Comparison of ENCODE assay signal across 20 cellular contexts in the genomic region with DNA sequence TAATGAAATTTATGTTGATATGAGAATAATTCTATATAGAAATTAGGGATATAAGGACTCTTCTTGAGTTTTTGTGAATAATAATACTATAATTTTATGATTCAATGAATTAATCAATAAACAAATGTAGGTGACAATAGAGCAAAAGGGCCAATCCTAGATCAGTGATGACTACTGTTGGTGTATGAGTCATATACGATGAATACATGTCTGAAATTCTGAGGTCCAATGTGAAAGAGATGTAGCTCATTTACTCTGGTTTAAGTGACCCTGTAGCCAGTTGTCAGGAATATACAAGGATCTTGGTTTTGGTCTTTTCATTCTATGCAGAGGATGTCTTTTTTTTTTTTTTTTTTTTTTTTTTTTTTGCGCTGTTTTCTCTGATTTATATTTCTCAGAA.
A peak's percentile ranks its signal among the peaks of the same experiment; 100 is the strongest.
DNase-seq lines count a peak whose midpoint lies in the region; ATAC-seq, FAIRE-seq and TF ChIP-seq lines count a peak whose summit lies in the region.
"Had no signal": no experiment of that assay in that cellular context is flagged by ENCODE, and none has a peak within 500 bp of the region (broad histone marks: within the 10 kb centered on the region; RNA-seq: fewer than 3 reads in every experiment).

No MANE protein-coding gene starts in this region.

- no peak for TF ChIP-seq POLR2A in IMR-90 (IDR thresholded peaks at IDR 0.05; ENCODE audit: low read depth, low read length)

- peaks cover 27% of the 10 kb centered on the region for H3K4me1 Mint-ChIP-seq in astrocyte (ENCODE audit: low read depth, unreplicated experiment)
- H3K4me1 Mint-ChIP-seq: B cell; CD4-positive, CD25-positive, alpha-beta regulatory T cell had no signal

- H3K4ac ChIP-seq in IMR-90 (ENCODE audit: low read depth, low read length): no peak overlapping the region

- H2BK20ac ChIP-seq in IMR-90 (ENCODE audit: low read depth, low read length): no peak overlapping the region

- H3K79me2 ChIP-seq in astrocyte (ENCODE audit: insufficient read depth, low read length): no peaks in the 10 kb centered on the region

- peak overlapping the region; percentile 6 for H3K27ac Mint-ChIP-seq in astrocyte (ENCODE audit: unreplicated experiment)
- H3K27ac Mint-ChIP-seq: B cell; CD4-positive, CD25-positive, alpha-beta regulatory T cell; T-helper 1 cell treated with Interleukin-12 subunit alpha and Interleukin-12 subunit beta and Interleukin-4 antibody, amounts not matched to agents 30 μg/mL and 1 μg/mL, for 36 hours had no signal

- no peak overlapping the region for H3K23ac ChIP-seq in IMR-90 (ENCODE audit: low read depth, low read length)

- H3K27me3 ChIP-seq in IMR-90 (ENCODE audit: control insufficient read depth, insufficient read depth, low read length): no peaks in the 10 kb centered on the region
- no peaks in the 10 kb centered on the region for H3K27me3 ChIP-seq in astrocyte (ENCODE audit: insufficient read depth, low read length)
- H3K27me3 ChIP-seq: SJSA1 had no signal

- H2AFZ ChIP-seq in IMR-90 (replicated peaks; ENCODE audit: low read length, poor library complexity): no peak overlapping the region
- no peak overlapping the region for H2AFZ ChIP-seq in astrocyte (ENCODE audit: low read depth, low read length)

- TF ChIP-seq CTCF in IMR-90 (conservative IDR thresholded peaks at IDR 0.05; ENCODE audit: low read depth, low read length): no peak
- no peak for TF ChIP-seq CTCF in astrocyte (IDR thresholded peaks at IDR 0.05; ENCODE audit: insufficient read depth, low read depth, low read length)

- no peak overlapping the region for H3K14ac ChIP-seq in IMR-90 (replicated peaks; ENCODE audit: low read depth, low read length)

- H3K36me3 Mint-ChIP-seq in astrocyte (ENCODE audit: low read depth, unreplicated experiment): no peaks in the 10 kb centered on the region
- H3K36me3 Mint-ChIP-seq: CD4-positive, CD25-positive, alpha-beta regulatory T cell had no signal

- H3K9me3 ChIP-seq in IMR-90 (ENCODE audit: control insufficient read depth, insufficient read depth, low read length) (no peaks in the 10 kb centered on the region), astrocyte (ENCODE audit: insufficient read depth, low read depth, low read length) (no peaks in the 10 kb centered on the region)
- H3K9me3 ChIP-seq: SJSA1 had no signal

- no TSS peak for BruUV-seq in IMR-90 (replicated peaks; lab: Mats Ljungman, UMichigan)

- H3K4me3 Mint-ChIP-seq in astrocyte (ENCODE audit: unreplicated experiment): no peak overlapping the region
- H3K4me3 Mint-ChIP-seq: B cell; CD4-positive, CD25-positive, alpha-beta regulatory T cell; T-helper 1 cell treated with Interleukin-12 subunit alpha and Interleukin-12 subunit beta and Interleukin-4 antibody, amounts not matched to agents 30 μg/mL and 1 μg/mL, for 36 hours had no signal

- H3K4me2 ChIP-seq in IMR-90 (ENCODE audit: low read depth, low read length): no peak overlapping the region
- H3K4me2 ChIP-seq in astrocyte (ENCODE audit: low read length): no peak overlapping the region

- peaks cover 2% of the 10 kb centered on the region; the same call in 1 of the 2 replicates for H3K4me1 ChIP-seq in IMR-90 (ENCODE audit: control insufficient read depth, insufficient read depth, low read length)
- peaks cover 12% of the 10 kb centered on the region for H3K4me1 ChIP-seq in astrocyte (ENCODE audit: insufficient read depth, low read length)
- H3K4me1 ChIP-seq: SJSA1 had no signal

- WGBS in IMR-90 (ENCODE audit: extremely low coverage in 2 of 2, insufficient read length in 1 of 2), 2 experiments: 60% methylated on average over 1 of the region's 2 CpGs; no CpG with 5 or more reads in 1 of the 2 experiments

- TF ChIP-seq RAD21 in IMR-90 (IDR thresholded peaks at IDR 0.05; ENCODE audit: low read length): no peak

- no peaks in the 10 kb centered on the region for H3K27me3 Mint-ChIP-seq in astrocyte (ENCODE audit: low read depth, unreplicated experiment)
- H3K27me3 Mint-ChIP-seq: B cell had no signal

- no peak overlapping the region for H4K91ac ChIP-seq in IMR-90 (ENCODE audit: insufficient read depth, low read depth, low read length)

- no peak overlapping the region for H3K56ac ChIP-seq in IMR-90 (ENCODE audit: extremely low read depth, insufficient read depth, low read length)

- H3K27ac ChIP-seq in IMR-90 (ENCODE audit: insufficient read depth, low read length) (no peak overlapping the region), astrocyte (ENCODE audit: low read depth, low read length) (peak overlapping the region; percentile 3)
- H3K27ac ChIP-seq: SJSA1 had no signal

- no peaks in the 10 kb centered on the region for H3K9me3 Mint-ChIP-seq in astrocyte (ENCODE audit: unreplicated experiment)
- H3K9me3 Mint-ChIP-seq: T-helper 1 cell treated with Interleukin-12 subunit alpha and Interleukin-12 subunit beta and Interleukin-4 antibody, amounts not matched to agents 30 μg/mL and 1 μg/mL, for 36 hours had no signal

- H3K9me1 ChIP-seq in IMR-90 (ENCODE audit: insufficient read depth, low read length): peaks cover 4% of the 10 kb centered on the region; the same call in 1 of the 2 replicates

- H3K4me3 ChIP-seq in IMR-90 (ENCODE audit: insufficient read depth, low read depth, low read length) (no peak overlapping the region), astrocyte (ENCODE audit: insufficient read depth, low read depth, low read length) (no peak overlapping the region)
- H3K4me3 ChIP-seq: K562, SJSA1 had no signal

- DNase-seq in EH (ENCODE audit: low read depth) (peak; percentile 38), IMR-90 (peak; percentile 49), astrocyte (ENCODE audit: low read depth) (peak; percentile 53), renal cortical epithelial cell (ENCODE audit: low read depth) (peak; percentile 57), activated T-cell treated with anti-CD3 and anti-CD28 coated beads for 4 hours (no peak), urothelium cell line (ENCODE audit: low spot score) (no peak), mucosa of gallbladder (ENCODE audit: low spot score) (no peak)
- DNase-seq: CD4-positive, CD25-positive, alpha-beta regulatory T cell; COR-L47; NCI-H1417; NCI-H187; NCI-H2107; NCI-H2227 treated with DMSO at 0.1 percent for 48 hours; NCI-H524; NCI-H82 had no signal

- no peak overlapping the region for H2AK5ac ChIP-seq in IMR-90 (ENCODE audit: low read depth, low read length)

- CTCF ChIA-PET in IMR-90 (lab: Yijun Ruan, JAX): no interaction called here

- no peaks in the 10 kb centered on the region for H3K79me1 ChIP-seq in IMR-90 (ENCODE audit: low read depth in 1 of 2, low read length in 2 of 2)

- H3K18ac ChIP-seq in IMR-90 (ENCODE audit: low read depth, low read length): no peak overlapping the region

- no peak overlapping the region for H3K9ac ChIP-seq in IMR-90 (ENCODE audit: low read depth, low read length)
- H3K9ac ChIP-seq in astrocyte (ENCODE audit: low read length): no peak overlapping the region

- no peak overlapping the region for H2BK5ac ChIP-seq in IMR-90 (ENCODE audit: low read depth, low read length, poor library complexity, severe bottlenecking)

- POLR2A ChIA-PET in IMR-90 (lab: Charles Lee; ENCODE audit: unreplicated experiment): no interaction called here

- H2BK15ac ChIP-seq in IMR-90 (ENCODE audit: low read depth, low read length): no peak overlapping the region

- dilution Hi-C loops in IMR-90 (cut with HindIII; ENCODE audit: low sequenced_read_pairs, unreplicated experiment): no loop called here

- H4K20me1 ChIP-seq in IMR-90 (ENCODE audit: insufficient read depth, low read length): peaks cover 21% of the 10 kb centered on the region; the same call in 1 of the 2 replicates
- H4K20me1 ChIP-seq in astrocyte (ENCODE audit: insufficient read depth, low read length): peaks cover 5% of the 10 kb centered on the region

- intact Hi-C loops in IMR-90 (cut with micrococcal nuclease): no loop called here

- H4K8ac ChIP-seq in IMR-90 (ENCODE audit: low read depth in 2 of 2, low read length in 2 of 2): no peak overlapping the region

- peak; percentile 29 for FAIRE-seq in astrocyte (lab: Jason Lieb, UNC)
- no peak for FAIRE-seq in urothelium cell line (lab: Jason Lieb, UNC)
- FAIRE-seq: K562 had no signal

- H2BK120ac ChIP-seq in IMR-90 (ENCODE audit: low read depth, low read length): no peak overlapping the region

- H2AK9ac ChIP-seq in IMR-90 (replicated peaks; ENCODE audit: low read depth, low read length, poor library complexity): no peak overlapping the region

- no peak overlapping the region for H4K5ac ChIP-seq in IMR-90 (ENCODE audit: low read depth, low read length)

- ATAC-seq in IMR-90 (ENCODE audit: low read depth) (no peak), GM21825 (IDR thresholded peaks at IDR 0.05; ENCODE audit: unreplicated experiment) (no peak)
- ATAC-seq: K562 had no signal

- in situ Hi-C loops in IMR-90 (cut with MboI; ENCODE audit: low sequenced_read_pairs): no loop called here

- H3K36me3 ChIP-seq in IMR-90 (ENCODE audit: control insufficient read depth, insufficient read depth, low read length): peaks cover 16% of the 10 kb centered on the region
- peaks cover 14% of the 10 kb centered on the region for H3K36me3 ChIP-seq in astrocyte (ENCODE audit: insufficient read depth, low read length)

TF ChIP-seq in IMR-90, 13 proteins besides CTCF, POLR2A, EP300 and RAD21:
- no peak for TF ChIP-seq BHLHE40 (IDR thresholded peaks at IDR 0.05; ENCODE audit: low read depth, low read length)
- peak; percentile 63 for TF ChIP-seq FOS (IDR thresholded peaks at IDR 0.05; ENCODE audit: low read depth, low read length)

Comparison
In these comparisons a context has a peak if more than half of its experiments do, and no peak if none do; other contexts are left out.
1. DNase-seq: peak in EH (single experiment), IMR-90 (single experiment), astrocyte (single experiment) and renal cortical epithelial cell (single experiment); none in activated T-cell treated with anti-CD3 and anti-CD28 coated beads for 4 hours (single experiment), urothelium cell line (single experiment) and mucosa of gallbladder (single experiment).